ENCODE assay signal across 12 cellular contexts in genomic region chr6:30763155-30763617, GRCh38. TPM values are rescaled to one million over a fixed set of nuclear protein-coding genes. Genes with fewer than 3 reads are reported as not detected.
DNase-seq lines count a peak whose midpoint lies in the region; ATAC-seq and TF ChIP-seq lines count a peak whose summit lies in the region.
"Had no signal": no experiment of that assay in that cellular context is flagged by ENCODE, and none has a peak within 500 bp of the region (broad histone marks: within the 10 kb centered on the region; RNA-seq: fewer than 3 reads in every experiment).

No MANE protein-coding gene starts in this region.

- CTCF ChIA-PET in Calu3 (lab: Charles Lee) = interaction anchor here (1.2 to 2.3 kb wide), 4 partner anchors 11 to 58 kb away, joined by 6 to 36 read pairs (median 26); no protein-coding TSS in a partner anchor

- H3K27ac ChIP-seq in HUES6 (ENCODE audit: low read depth, low read length) (peak overlapping the region; percentile 89; the same call in 1 of the 2 replicates), duodenal mucosa (ENCODE audit: low read depth, low read length) (peak overlapping the region; percentile 23), WERI-Rb-1 (no peak overlapping the region)
- H3K27ac ChIP-seq: upper lobe of right lung had no signal

- no TSS peak for BruUV-seq in Calu3 (replicated peaks; lab: Mats Ljungman, UMichigan)

- no peak for ATAC-seq in omental fat pad (ENCODE audit: low FRiP score)
- ATAC-seq: upper lobe of right lung had no signal

- H3K36me3 ChIP-seq in HUES6 (ENCODE audit: control insufficient read depth, insufficient read depth, low read length) = no peaks in the 10 kb centered on the region
- H3K36me3 ChIP-seq in duodenal mucosa (ENCODE audit: control insufficient read depth in 1 of 2, insufficient read depth in 2 of 2, low read length in 2 of 2) = no peaks in the 10 kb centered on the region
- no peaks in the 10 kb centered on the region for H3K36me3 ChIP-seq in WERI-Rb-1
- H3K36me3 ChIP-seq: prostate gland, upper lobe of right lung had no signal

- H3K27me3 Mint-ChIP-seq in Calu3 (ENCODE audit: unreplicated experiment) = no peaks in the 10 kb centered on the region
- H3K27me3 Mint-ChIP-seq in neural crest cell (ENCODE audit: low read depth) = no peaks in the 10 kb centered on the region

- DNase-seq in Calu3 (no peak), neural crest cell (ENCODE audit: low read depth, low spot score) (no peak), WERI-Rb-1 (no peak), amniotic stem cell (lab: John Stamatoyannopoulos, UW) (no peak), omental fat pad (ENCODE audit: low spot score) (no peak)
- no peak for DNase-seq in activated CD4-positive, alpha-beta T cell treated with anti-CD3 and anti-CD28 coated beads for 1 hour
- DNase-seq: activated CD4-positive, alpha-beta T cell treated with anti-CD3 and anti-CD28 coated beads for 4 hours; NCI-H226; upper lobe of right lung had no signal

- H3K4me3 Mint-ChIP-seq in Calu3 (ENCODE audit: low read depth, unreplicated experiment) (peak overlapping the region; percentile 27), neural crest cell (no peak overlapping the region)

- H3K36me3 Mint-ChIP-seq in Calu3 (ENCODE audit: insufficient read depth, unreplicated experiment) (peaks cover 17% of the 10 kb centered on the region), neural crest cell (ENCODE audit: low read depth) (no peaks in the 10 kb centered on the region)

- peak overlapping the region; percentile 85 for H3K9ac ChIP-seq in HUES6 (ENCODE audit: low read length)
- no peak overlapping the region for H3K9ac ChIP-seq in duodenal mucosa (ENCODE audit: low read depth in 1 of 2, low read length in 2 of 2)

- H3K9me3 ChIP-seq in HUES6 (ENCODE audit: control insufficient read depth, insufficient read depth, low read depth, low read length) (no peaks in the 10 kb centered on the region), duodenal mucosa (ENCODE audit: control insufficient read depth in 1 of 2, low read length in 2 of 2) (no peaks in the 10 kb centered on the region), WERI-Rb-1 (ENCODE audit: severe bottlenecking) (no peaks in the 10 kb centered on the region)
- H3K9me3 ChIP-seq: prostate gland, upper lobe of right lung had no signal

- H3K27me3 ChIP-seq in HUES6 (ENCODE audit: control insufficient read depth, insufficient read depth, low read length) (no peaks in the 10 kb centered on the region), duodenal mucosa (ENCODE audit: control insufficient read depth in 1 of 2, insufficient read depth in 2 of 2, low read length in 2 of 2) (no peaks in the 10 kb centered on the region), WERI-Rb-1 (ENCODE audit: insufficient read depth, low read depth, severe bottlenecking) (no peaks in the 10 kb centered on the region)
- H3K27me3 ChIP-seq: upper lobe of right lung had no signal

- TF ChIP-seq CTCF in Calu3 (IDR thresholded peaks at IDR 0.05; ENCODE audit: unreplicated experiment) = no peak
- no peak for TF ChIP-seq CTCF in neural crest cell (conservative IDR thresholded peaks at IDR 0.05)
- no peak for TF ChIP-seq CTCF in WERI-Rb-1 (IDR thresholded peaks at IDR 0.05; ENCODE audit: low read depth, low read length)
- TF ChIP-seq CTCF in omental fat pad (IDR thresholded peaks at IDR 0.05) = no peak

- H3K4me1 Mint-ChIP-seq in Calu3 (ENCODE audit: low read depth, unreplicated experiment) = peaks cover 53% of the 10 kb centered on the region
- peaks cover 41% of the 10 kb centered on the region for H3K4me1 Mint-ChIP-seq in neural crest cell

- H3K27ac Mint-ChIP-seq in Calu3 (ENCODE audit: unreplicated experiment) = peak overlapping the region; percentile 88
- peak overlapping the region; percentile 90 for H3K27ac Mint-ChIP-seq in neural crest cell (ENCODE audit: unreplicated experiment)

- intact Hi-C loops in Calu3 (cut with micrococcal nuclease; ENCODE audit: unreplicated experiment) = loop anchor here (1.0 kb wide), 1 partner anchor 11 kb away; no protein-coding TSS in a partner anchor

- peaks cover 48% of the 10 kb centered on the region for H3K4me1 ChIP-seq in HUES6 (ENCODE audit: control insufficient read depth, insufficient read depth, low read length)
- H3K4me1 ChIP-seq in duodenal mucosa (ENCODE audit: control insufficient read depth in 1 of 2, insufficient read depth in 2 of 2, low read length in 2 of 2) = peaks cover 20 to 23% of the 10 kb centered on the region in 2 donors
- H3K4me1 ChIP-seq: prostate gland had no signal

- peaks cover 5% of the 10 kb centered on the region for H3K9me3 Mint-ChIP-seq in Calu3 (ENCODE audit: low read depth, unreplicated experiment)
- H3K9me3 Mint-ChIP-seq in neural crest cell = no peaks in the 10 kb centered on the region

- peak overlapping the region; percentile 34; the same call in 1 of the 2 replicates for H3K4me3 ChIP-seq in HUES6 (ENCODE audit: low read depth, low read length)
- H3K4me3 ChIP-seq in duodenal mucosa (ENCODE audit: low read depth in 1 of 2, low read length in 2 of 2) = no peak overlapping the region
- H3K4me3 ChIP-seq in WERI-Rb-1 (ENCODE audit: low read depth, low read length) = no peak overlapping the region
- H3K4me3 ChIP-seq: prostate gland, upper lobe of right lung had no signal

RNA-seq across cellular contexts. Expression of gene IER3, which starts 18.8 kb away (rescaled TPM):
- total RNA-seq in Calu3 (2022) = 270 and 458 TPM in 2 replicates
- 4.8 and 6.3 TPM in 2 replicates for total RNA-seq in neural crest cell
- total RNA-seq in omental fat pad = 100 to 1,000 TPM in 1 of 4 donors, 10 to 100 TPM in 2, 1 to 10 TPM in 1; 6.8 to 224 (median 43.4) TPM

RNA-seq across cellular contexts. Expression of gene FLOT1, which starts 20.7 kb away (rescaled TPM):
- 240 and 243 TPM in 2 replicates for total RNA-seq in Calu3 (2022)
- total RNA-seq in neural crest cell = 100 and 106 TPM in 2 replicates
- 100 to 1,000 TPM in 3 of 4 donors, 10 to 100 TPM in 1; 90.2 to 156 (median 142) TPM for total RNA-seq in omental fat pad

RNA-seq across cellular contexts. Expression of gene TUBB, which starts 43.0 kb away (rescaled TPM):
- total RNA-seq in Calu3 (2022) (967 and 1,123 TPM in 2 replicates), neural crest cell (1,986 and 2,086 TPM in 2 replicates), omental fat pad (100 to 1,000 TPM; 229 to 281 (median 256) TPM)

RNA-seq across cellular contexts. Expression of gene MDC1, which starts 46.1 kb away (rescaled TPM):
- total RNA-seq in Calu3 (2022) (62.4 and 66.6 TPM in 2 replicates), neural crest cell (104 and 107 TPM in 2 replicates), omental fat pad (10 to 100 TPM in 1 of 4 donors, 1 to 10 TPM in 3; 6.2 to 15.0 (median 7.2) TPM)
